Comparison of ENCODE assay signal across 8 cellular contexts in the genomic region with DNA sequence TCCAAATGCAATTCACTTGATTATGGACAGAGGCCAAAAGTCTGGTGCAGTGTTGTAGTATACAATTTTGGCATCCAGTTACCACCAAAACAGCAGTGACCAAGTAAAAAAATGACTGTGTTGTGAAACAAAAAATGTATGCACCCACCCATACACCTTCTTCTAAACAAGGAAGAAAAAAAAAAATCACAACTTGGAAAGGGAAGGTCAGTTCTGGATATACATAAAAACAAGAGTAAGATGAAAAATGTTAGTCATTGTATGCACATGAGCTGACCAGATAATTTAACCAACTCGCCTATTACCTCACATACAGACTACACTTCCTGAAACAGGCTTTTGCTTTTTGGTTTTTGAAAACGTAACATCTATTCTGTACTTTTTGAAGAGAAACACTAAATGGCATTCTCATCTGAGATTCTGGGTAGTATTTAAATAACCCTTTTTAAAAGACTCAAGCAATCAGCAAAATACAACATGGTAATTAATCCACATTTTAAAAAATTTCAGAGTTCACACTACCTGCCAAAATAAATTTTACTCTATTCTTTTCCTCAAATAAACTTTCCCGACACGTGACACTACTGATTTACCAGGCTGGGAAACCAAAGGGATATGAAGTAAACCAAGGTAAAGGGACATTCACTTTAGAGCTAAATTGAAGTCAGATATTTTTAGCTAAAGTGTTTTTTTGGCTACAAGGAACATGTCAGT. TPM values are rescaled to one million over a fixed set of nuclear protein-coding genes. Genes with fewer than 3 reads are reported as not detected.
A peak's percentile ranks its signal among the peaks of the same experiment; 100 is the strongest.
DNase-seq lines count a peak whose midpoint lies in the region; ATAC-seq, FAIRE-seq and TF ChIP-seq lines count a peak whose summit lies in the region.

No MANE protein-coding gene starts in this region.

- 43 to 46% methylated on average over 4 of the region's 4 CpGs for WGBS in lower leg skin, 2 donors

- H3K4me3 ChIP-seq in lower leg skin (ENCODE audit: low read depth, poor library complexity, severe bottlenecking) = no peak overlapping the region

- TF ChIP-seq CTCF in brain (conservative IDR thresholded peaks at IDR 0.05) (no peak), lower leg skin (IDR thresholded peaks at IDR 0.05) (no peak), D721Med (IDR thresholded peaks at IDR 0.05; ENCODE audit: insufficient read depth, missing control alignments) (no peak)

- FAIRE-seq in D721Med (lab: Jason Lieb, UNC) = no peak

- H3K27ac Mint-ChIP-seq in brain (peak overlapping the region; percentile 73 to 100 (median 99)), naive B cell (peak overlapping the region in 5 of 6 donors; percentile 80 to 100 (median 99))

- H3K4me1 Mint-ChIP-seq in brain = peaks cover 70% of the 10 kb centered on the region
- H3K4me1 Mint-ChIP-seq in naive B cell = peaks cover 35 to 72% (median 50%) of the 10 kb centered on the region in 3 donors

- H3K36me3 Mint-ChIP-seq in brain = peaks cover 10% of the 10 kb centered on the region
- H3K36me3 Mint-ChIP-seq in naive B cell = peaks cover under 1 to 4% of the 10 kb centered on the region in 2 donors

- ATAC-seq in naive B cell (ENCODE audit: low read depth in 2 of 2) = no peak
- no peak for ATAC-seq in HG03442 (IDR thresholded peaks at IDR 0.05; ENCODE audit: unreplicated experiment)

- H3K9me3 Mint-ChIP-seq in brain (peaks cover 0 to 4% (median 0%) of the 10 kb centered on the region in 5 experiments), naive B cell (no peaks in the 10 kb centered on the region)

- peak overlapping the region; percentile 95 to 99 (median 98) for H3K4me3 Mint-ChIP-seq in brain
- peak overlapping the region; percentile 81 to 100 (median 98) for H3K4me3 Mint-ChIP-seq in naive B cell

- intact Hi-C loops in lower leg skin (cut with DNase I; ENCODE audit: low total_unique reads) = no loop called here

- no peak for TF ChIP-seq POLR2A in lower leg skin (IDR thresholded peaks at IDR 0.05)

- H3K27me3 Mint-ChIP-seq in brain = peaks cover 11% of the 10 kb centered on the region
- H3K27me3 Mint-ChIP-seq in naive B cell = no peaks in the 10 kb centered on the region

- peak; percentile 26 for DNase-seq in DMS 273 treated with DMSO at 0.1 percent for 48 hours (lab: John Stamatoyannopoulos, UW)
- DNase-seq in MV-4-11 (lab: John Stamatoyannopoulos, UW) = peak; percentile 56
- DNase-seq in naive B cell = no peak
- no peak for DNase-seq in lower leg skin (ENCODE audit: low spot score in 2 of 2)
- no peak for DNase-seq in D721Med (ENCODE audit: insufficient read length, low spot score)
- DNase-seq in DMS153 treated with DMSO at 0.1 percent for 48 hours (lab: John Stamatoyannopoulos, UW; ENCODE audit: unreplicated experiment) = no peak

RNA-seq across cellular contexts. Expression of a gene that starts 2.2 kb away (rescaled TPM):
- polyA plus RNA-seq in brain (ENCODE audit: insufficient read depth, low read depth, low replicate concordance) (4.5 TPM), naive B cell (ENCODE audit: low read depth in 6 of 6) (10 to 100 TPM; 39.5 to 60.5 (median 50.7) TPM)
- total RNA-seq in lower leg skin = 10 to 100 TPM in 2 of 4 donors, 1 to 10 TPM in 2; 7.4 to 11.3 (median 10.0) TPM

Comparison
In these comparisons a context has a peak if more than half of its experiments do, and no peak if none do; other contexts are left out.
1. DNase-seq: peak in DMS 273 treated with DMSO at 0.1 percent for 48 hours (single experiment) and MV-4-11 (single experiment); none in naive B cell (single experiment), lower leg skin (0 of 2), D721Med (single experiment) and DMS153 treated with DMSO at 0.1 percent for 48 hours (single experiment).